In the genomic region with DNA sequence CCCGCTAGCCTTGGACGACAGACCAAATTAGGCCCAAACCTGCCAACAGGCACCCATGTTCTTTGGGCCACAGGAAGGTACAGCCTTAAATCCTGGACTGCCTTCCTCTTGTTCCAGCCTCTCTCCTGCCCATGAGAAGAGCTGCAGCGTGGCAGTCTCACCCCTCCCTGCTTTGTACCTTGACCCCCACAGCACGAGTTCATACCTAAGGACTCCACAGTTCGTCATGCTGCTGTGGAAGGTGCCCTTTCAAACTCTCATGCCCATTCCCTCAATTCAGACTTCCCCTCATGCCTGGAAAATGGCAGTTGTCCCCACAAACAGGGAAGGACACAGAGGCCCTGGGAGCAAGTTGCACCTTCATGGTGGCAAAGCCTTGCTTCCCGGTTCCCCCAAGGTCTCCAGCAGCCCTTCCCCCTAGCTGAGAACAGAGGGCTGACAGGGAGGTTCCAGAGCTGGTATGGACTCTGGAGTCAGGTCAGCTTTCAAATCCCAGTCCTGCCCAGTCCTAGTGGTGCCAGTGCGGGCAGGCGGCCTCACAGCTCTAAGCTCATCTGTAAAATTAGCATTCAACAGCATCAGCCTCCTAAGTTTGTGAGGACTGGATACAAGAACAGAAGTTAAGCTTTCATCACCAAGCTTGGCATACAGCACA, we compare ENCODE assay signal across 25 cellular contexts. TPM values are rescaled to one million over a fixed set of nuclear protein-coding genes. Genes with fewer than 3 reads are reported as not detected.
DNase-seq lines count a peak whose midpoint lies in the region; ATAC-seq, FAIRE-seq and TF ChIP-seq lines count a peak whose summit lies in the region.
"Had no signal": no experiment of that assay in that cellular context is flagged by ENCODE, and none has a peak within 500 bp of the region (broad histone marks: within the 10 kb centered on the region; RNA-seq: fewer than 3 reads in every experiment).

No MANE protein-coding gene starts in this region.

- WGBS in K562 (ENCODE audit: insufficient coverage, low coverage, missing lambda C conversion rate), result 93% methylated on average over 8 of the region's 8 CpGs

- ATAC-seq in activated CD4-positive, alpha-beta T cell treated with anti-CD3 and anti-CD28 coated beads for 36 hours, result no peak
- ATAC-seq in CD8-positive, alpha-beta T cell, result no peak
- no peak for ATAC-seq in K562
- no peak for ATAC-seq in naive thymus-derived CD4-positive, alpha-beta T cell
- ATAC-seq in HG03457 (IDR thresholded peaks at IDR 0.05; ENCODE audit: unreplicated experiment), result no peak
- ATAC-seq: activated CD4-positive, CD25-positive, alpha-beta regulatory T cell treated with anti-CD3 and anti-CD28 coated beads, Interleukin-2, amount 50 U/mL, for 24 hours; HCT116; left lobe of liver; SK-N-SH treated with all-trans-retinoic acid at 6 μM for 48 hours had no signal

- H3K4me3 ChIP-seq in CD8-positive, alpha-beta T cell (ENCODE audit: low read depth, low read length), result no peak overlapping the region
- H3K4me3 ChIP-seq in K562, result no peak overlapping the region
- H3K4me3 ChIP-seq in naive thymus-derived CD4-positive, alpha-beta T cell (ENCODE audit: low read length), result no peak overlapping the region

- FAIRE-seq in K562 (lab: Jason Lieb, UNC), result no peak
- FAIRE-seq: frontal cortex, GM18507 had no signal

- POLR2A ChIA-PET in activated CD4-positive, alpha-beta T cell treated with anti-CD3 and anti-CD28 coated beads for 36 hours (lab: Charles Lee), result no interaction called here
- POLR2A ChIA-PET in CD8-positive, alpha-beta T cell (lab: Charles Lee), result interaction anchor here (1.5 kb wide), 1 partner anchor 35 kb away, joined by 6 read pairs; no protein-coding TSS in a partner anchor
- POLR2A ChIA-PET in K562 (lab: Yijun Ruan, JAX), result interaction anchor here (0.6 to 11.7 kb wide), 7 partner anchors 6 to 101 kb away, joined by 3 to 116 read pairs (median 5); a partner anchor contains a TSS
- POLR2A ChIA-PET in naive thymus-derived CD4-positive, alpha-beta T cell (lab: Charles Lee), result interaction anchor here (2.6 kb wide), 1 partner anchor 9 kb away, joined by 8 read pairs; a partner anchor contains a TSS

- no peak overlapping the region for H3K9ac ChIP-seq in K562 (ENCODE audit: insufficient read depth in 1 of 2, low read depth in 2 of 2, low read length in 2 of 2)

- peaks cover 6% of the 10 kb centered on the region for H3K4me1 Mint-ChIP-seq in activated CD4-positive, alpha-beta T cell treated with anti-CD3 and anti-CD28 coated beads for 36 hours
- peaks cover 20% of the 10 kb centered on the region for H3K4me1 Mint-ChIP-seq in CD8-positive, alpha-beta T cell (ENCODE audit: low read depth)
- H3K4me1 Mint-ChIP-seq in naive thymus-derived CD4-positive, alpha-beta T cell, result peaks cover 11 to 35% (median 18%) of the 10 kb centered on the region in 7 donors

- no peak for TF ChIP-seq CTCF in CD8-positive, alpha-beta T cell (IDR thresholded peaks at IDR 0.05)
- TF ChIP-seq CTCF in K562 (IDR thresholded peaks at IDR 0.05 in 2 of 3, conservative IDR thresholded peaks at IDR 0.05 in 1 of 3; ENCODE audit: insufficient read depth in 2 of 3, low read depth in 1 of 3, low read length in 3 of 3), result no peak

- H3K27ac ChIP-seq in CD8-positive, alpha-beta T cell (ENCODE audit: low read depth, low read length), result no peak overlapping the region
- no peak overlapping the region; the same call in 2 of the 3 replicates for H3K27ac ChIP-seq in K562 (ENCODE audit: extremely low read depth, low read depth, low read length)
- H3K27ac ChIP-seq in naive thymus-derived CD4-positive, alpha-beta T cell (ENCODE audit: low read depth, low read length), result peak overlapping the region; percentile 8
- H3K27ac ChIP-seq: neutrophil had no signal

- no peaks in the 10 kb centered on the region for H3K27me3 ChIP-seq in CD8-positive, alpha-beta T cell (ENCODE audit: insufficient read depth, low read length)
- H3K27me3 ChIP-seq in K562 (ENCODE audit: control insufficient read depth in 2 of 2, insufficient read depth in 2 of 2, low read length in 2 of 2), result no peaks in the 10 kb centered on the region
- no peaks in the 10 kb centered on the region for H3K27me3 ChIP-seq in naive thymus-derived CD4-positive, alpha-beta T cell (ENCODE audit: control insufficient read depth in 2 of 2, insufficient read depth in 2 of 2, low read length in 2 of 2)
- H3K27me3 ChIP-seq: neutrophil had no signal

- H3K27me3 Mint-ChIP-seq in activated CD4-positive, alpha-beta T cell treated with anti-CD3 and anti-CD28 coated beads for 36 hours, result no peaks in the 10 kb centered on the region
- no peaks in the 10 kb centered on the region for H3K27me3 Mint-ChIP-seq in CD8-positive, alpha-beta T cell (ENCODE audit: low read depth)
- no peaks in the 10 kb centered on the region for H3K27me3 Mint-ChIP-seq in naive thymus-derived CD4-positive, alpha-beta T cell

- no peak for TF ChIP-seq EP300 in K562 (IDR thresholded peaks at IDR 0.05; ENCODE audit: low read length)

- H3K9me3 Mint-ChIP-seq in activated CD4-positive, alpha-beta T cell treated with anti-CD3 and anti-CD28 coated beads for 36 hours (ENCODE audit: low read depth), result no peaks in the 10 kb centered on the region
- H3K9me3 Mint-ChIP-seq in CD8-positive, alpha-beta T cell, result no peaks in the 10 kb centered on the region
- no peaks in the 10 kb centered on the region for H3K9me3 Mint-ChIP-seq in naive thymus-derived CD4-positive, alpha-beta T cell
- H3K9me3 Mint-ChIP-seq: activated T-helper 2 cell treated with anti-CD3 and anti-CD28 coated beads, Interferon-gamma antibody, Interleukin-2, Interleukin-4, amounts not matched to agents 10 μg/mL and 5 μg/mL and 100 μg/mL, durations not matched to agents 14 hours and 24 hours and 36 hours had no signal

- peak overlapping the region; percentile 3 for H3K27ac Mint-ChIP-seq in activated CD4-positive, alpha-beta T cell treated with anti-CD3 and anti-CD28 coated beads for 36 hours
- peak overlapping the region; percentile 49 for H3K27ac Mint-ChIP-seq in CD8-positive, alpha-beta T cell
- H3K27ac Mint-ChIP-seq in naive thymus-derived CD4-positive, alpha-beta T cell, result peak overlapping the region in 6 of 9 donors; percentile 19 to 70 (median 40)
- H3K27ac Mint-ChIP-seq: activated T-helper 2 cell treated with anti-CD3 and anti-CD28 coated beads, Interferon-gamma antibody, Interleukin-2, Interleukin-4, amounts not matched to agents 10 μg/mL and 5 μg/mL and 100 μg/mL, durations not matched to agents 14 hours and 24 hours and 36 hours had no signal

- in situ Hi-C loops in K562 (cut with MboI), result no loop called here

- H3K9me1 ChIP-seq in K562 (ENCODE audit: control insufficient read depth, insufficient read depth, low read length), result peaks cover 3% of the 10 kb centered on the region

- H3K79me2 ChIP-seq in K562 (ENCODE audit: control insufficient read depth, insufficient read depth, low read length), result peaks cover 21% of the 10 kb centered on the region

- H3K4me2 ChIP-seq in K562 (ENCODE audit: insufficient read depth, low read length), result no peak overlapping the region

- peaks cover 61% of the 10 kb centered on the region for H3K36me3 ChIP-seq in CD8-positive, alpha-beta T cell (ENCODE audit: insufficient read depth, low read length)
- H3K36me3 ChIP-seq in K562 (ENCODE audit: control insufficient read depth, insufficient read depth, low read length), result peaks cover 89% of the 10 kb centered on the region
- peaks cover 8 to 83% (median 16%) of the 10 kb centered on the region in 3 experiments for H3K36me3 ChIP-seq in naive thymus-derived CD4-positive, alpha-beta T cell (ENCODE audit: control insufficient read depth in 2 of 3, insufficient read depth in 3 of 3, low read length in 3 of 3)

- H3K4me3 Mint-ChIP-seq in activated CD4-positive, alpha-beta T cell treated with anti-CD3 and anti-CD28 coated beads for 36 hours, result no peak overlapping the region
- H3K4me3 Mint-ChIP-seq in CD8-positive, alpha-beta T cell, result no peak overlapping the region
- H3K4me3 Mint-ChIP-seq in naive thymus-derived CD4-positive, alpha-beta T cell, result peak overlapping the region in 1 of 10 donors; percentile 16

- intact Hi-C loops in activated CD4-positive, alpha-beta T cell treated with anti-CD3 and anti-CD28 coated beads for 36 hours (cut with DNase I, micrococcal nuclease), result no loop called here
- intact Hi-C loops in CD8-positive, alpha-beta T cell (cut with DNase I, micrococcal nuclease), result no loop called here
- intact Hi-C loops in K562 (cut with micrococcal nuclease), result no loop called here
- intact Hi-C loops in naive thymus-derived CD4-positive, alpha-beta T cell (cut with micrococcal nuclease), result no loop called here

- peaks cover 4% of the 10 kb centered on the region for H3K4me1 ChIP-seq in CD8-positive, alpha-beta T cell (ENCODE audit: insufficient read depth, low read length)
- peaks cover 15 to 19% of the 10 kb centered on the region in 2 experiments for H3K4me1 ChIP-seq in K562 (replicated peaks in 1 of 2; ENCODE audit: control insufficient read depth in 2 of 2, insufficient read depth in 2 of 2, low read length in 2 of 2)
- H3K4me1 ChIP-seq in naive thymus-derived CD4-positive, alpha-beta T cell (ENCODE audit: control insufficient read depth in 2 of 2, insufficient read depth in 2 of 2, low read length in 2 of 2), result no peaks in the 10 kb centered on the region

- peaks cover 27% of the 10 kb centered on the region for H4K20me1 ChIP-seq in K562 (replicated peaks; ENCODE audit: control insufficient read depth, insufficient read depth, low read length)

- DNase-seq in activated CD4-positive, alpha-beta T cell treated with anti-CD3 and anti-CD28 coated beads for 36 hours, result no peak
- no peak for DNase-seq in activated CD4-positive, alpha-beta T cell treated with anti-CD3 and anti-CD28 coated beads, Interleukin-2, amount 50 U/mL, for 1 hour
- no peak for DNase-seq in CD8-positive, alpha-beta T cell
- no peak for DNase-seq in K562 (ENCODE audit: extremely low read depth in 1 of 4, low spot score in 3 of 4)
- no peak for DNase-seq in naive thymus-derived CD4-positive, alpha-beta T cell
- no peak for DNase-seq in T1000 (lab: John Stamatoyannopoulos, UW)
- no peak for DNase-seq in NCI-H82 (lab: John Stamatoyannopoulos, UW)
- DNase-seq: 8988T; amygdala; caudate nucleus; effector CD8-positive, alpha-beta T cell; midbrain; NCI-H1105; NCI-H2081 treated with DMSO at 0.1 percent for 48 hours; stimulated activated CD4-positive, alpha-beta T cell treated with anti-CD3 and anti-CD28 coated beads, Interleukin-4, amount 100 ng/mL, for 4 hours; T-helper 9 cell had no signal

- H3K9me3 ChIP-seq in CD8-positive, alpha-beta T cell (ENCODE audit: low read length), result no peaks in the 10 kb centered on the region
- H3K9me3 ChIP-seq in K562 (replicated peaks; ENCODE audit: control insufficient read depth, insufficient read depth, low read depth, low read length), result no peaks in the 10 kb centered on the region
- H3K9me3 ChIP-seq in naive thymus-derived CD4-positive, alpha-beta T cell (ENCODE audit: control insufficient read depth in 2 of 3, low read length in 3 of 3), result no peaks in the 10 kb centered on the region
- H3K9me3 ChIP-seq: neutrophil had no signal

- no peak overlapping the region for H2AFZ ChIP-seq in K562 (ENCODE audit: low read depth, low read length)

- CTCF ChIA-PET in activated CD4-positive, alpha-beta T cell treated with anti-CD3 and anti-CD28 coated beads for 36 hours (lab: Charles Lee), result interaction anchor here (0.6 to 2.9 kb wide), 5 partner anchors 9 to 125 kb away, joined by 3 to 8 read pairs (median 3); a partner anchor contains a TSS
- CTCF ChIA-PET in CD8-positive, alpha-beta T cell (lab: Charles Lee), result interaction anchor here (0.9 to 1.5 kb wide), 4 partner anchors 9 to 125 kb away, joined by 3 to 4 read pairs (median 4); a partner anchor contains a TSS
- CTCF ChIA-PET in K562 (lab: Yijun Ruan, JAX; ENCODE audit: low intra/inter-chr PET ratio), result no interaction called here
- CTCF ChIA-PET in naive thymus-derived CD4-positive, alpha-beta T cell (lab: Charles Lee), result interaction anchor here (0.6 to 1.1 kb wide), 2 partner anchors 13 to 221 kb away, joined by 4 to 6 read pairs; no protein-coding TSS in a partner anchor

- H3K36me3 Mint-ChIP-seq in activated CD4-positive, alpha-beta T cell treated with anti-CD3 and anti-CD28 coated beads for 36 hours (ENCODE audit: low read depth), result peaks cover 52% of the 10 kb centered on the region
- H3K36me3 Mint-ChIP-seq in CD8-positive, alpha-beta T cell, result peaks cover 75% of the 10 kb centered on the region
- H3K36me3 Mint-ChIP-seq in naive thymus-derived CD4-positive, alpha-beta T cell, result peaks cover 0 to 32% (median 5%) of the 10 kb centered on the region in 5 donors

- TF ChIP-seq POLR2A in K562 (conservative IDR thresholded peaks at IDR 0.05), result no peak; the same call in 1 of the 2 replicates

- no TSS peak for BruUV-seq in K562 (replicated peaks; lab: Mats Ljungman, UMichigan)

- TF ChIP-seq RAD21 in K562 (CRISPR knock-in tag; conservative IDR thresholded peaks at IDR 0.05 in 1 of 2, IDR thresholded peaks at IDR 0.05 in 1 of 2), result no peak

RNA-seq across cellular contexts. Expression of a gene that starts 8.6 kb away (rescaled TPM):
- total RNA-seq in activated CD4-positive, alpha-beta T cell treated with anti-CD3 and anti-CD28 coated beads for 36 hours, result 10 to 100 TPM; 32.6 to 43.5 TPM
- 10 to 100 TPM; 15.1 to 15.2 TPM for total RNA-seq in CD8-positive, alpha-beta T cell
- total RNA-seq in K562 (2011; cell fraction: chromatin; rRNA removed; ENCODE audit: low replicate concordance), result 22.4 and 48.7 TPM in 2 replicates
- total RNA-seq in K562 (2011; cell fraction: nucleolus; rRNA removed), result 25.8 and 28.0 TPM in 2 replicates
- 24.6 and 32.8 TPM in 2 replicates for total RNA-seq in K562 (2011; cell fraction: nucleoplasm; rRNA removed)
- 22.7 and 25.2 TPM in 2 replicates for total RNA-seq in K562 (2014; rRNA removed)
- total RNA-seq in K562 (2014; rRNA removed; fragmentation: Illumina TruSeq; extraction: Trizol), result 16.6 and 21.4 TPM in 2 replicates
- total RNA-seq in K562 (2015; rRNA removed; fragmentation: Illumina TruSeq; extraction: Trizol), result 31.4 and 33.3 TPM in 2 replicates
- total RNA-seq in K562 (2021), result 54.9 and 56.0 TPM in 2 replicates
- polyA plus RNA-seq in K562 (2011; rRNA removed), result 49.3 and 61.9 TPM in 2 replicates
- 72.0 and 94.0 TPM in 2 replicates for polyA plus RNA-seq in K562 (2011; cell fraction: cytosol; rRNA removed)
- polyA plus RNA-seq in K562 (2011; cell fraction: nucleus; rRNA removed), result 46.6 and 64.9 TPM in 2 replicates
- 48.3 and 56.6 TPM in 2 replicates for polyA plus RNA-seq in K562 (2012)
- 90.0 and 90.7 TPM in 2 replicates for polyA plus RNA-seq in K562 (2014; fragmentation: Illumina TruSeq; extraction: Trizol)
- polyA plus RNA-seq in K562 (2014; fragmentation: Nextera tagmentation; extraction: Ambion mirVana), result under 1 TPM; 0.62 to 0.89 TPM
- 54.2 and 55.4 TPM in 2 replicates for polyA plus RNA-seq in K562 (2014; rRNA removed)
- 18.3 and 32.8 TPM in 2 replicates for polyA minus RNA-seq in K562 (2011; rRNA and poly(A)+ RNA removed)
- polyA minus RNA-seq in K562 (2011; cell fraction: cytosol; rRNA and poly(A)+ RNA removed), result 31.4 and 33.4 TPM in 2 replicates
- 7.9 and 9.6 TPM in 2 replicates for polyA minus RNA-seq in K562 (2011; cell fraction: nucleus; rRNA and poly(A)+ RNA removed)
- 10 to 100 TPM; 19.6 to 52.0 (median 33.0) TPM for total RNA-seq in naive thymus-derived CD4-positive, alpha-beta T cell
- 10 to 100 TPM; 11.4 to 19.6 TPM for polyA plus RNA-seq in naive thymus-derived CD4-positive, alpha-beta T cell

RNA-seq across cellular contexts. Expression of a gene that starts 13.7 kb away (rescaled TPM):
- total RNA-seq in activated CD4-positive, alpha-beta T cell treated with anti-CD3 and anti-CD28 coated beads for 36 hours, result 10 to 100 TPM; 11.9 to 15.2 TPM
- 1 to 10 TPM; 8.7 to 9.4 TPM for total RNA-seq in CD8-positive, alpha-beta T cell
- 21.1 and 52.8 TPM in 2 replicates for total RNA-seq in K562 (2011; cell fraction: chromatin; rRNA removed; ENCODE audit: low replicate concordance)
- 30.7 and 40.2 TPM in 2 replicates for total RNA-seq in K562 (2011; cell fraction: nucleolus; rRNA removed)
- 23.1 and 30.6 TPM in 2 replicates for total RNA-seq in K562 (2011; cell fraction: nucleoplasm; rRNA removed)
- total RNA-seq in K562 (2014; rRNA removed), result 8.3 and 11.5 TPM in 2 replicates
- 5.3 and 6.1 TPM in 2 replicates for total RNA-seq in K562 (2014; rRNA removed; fragmentation: Illumina TruSeq; extraction: Trizol)
- 7.6 and 8.2 TPM in 2 replicates for total RNA-seq in K562 (2015; rRNA removed; fragmentation: Illumina TruSeq; extraction: Trizol)
- 17.9 and 19.9 TPM in 2 replicates for total RNA-seq in K562 (2021)
- 4.2 and 8.3 TPM in 2 replicates for polyA plus RNA-seq in K562 (2011; rRNA removed)
- polyA plus RNA-seq in K562 (2011; cell fraction: cytosol; rRNA removed), result 5.2 and 8.1 TPM in 2 replicates
- polyA plus RNA-seq in K562 (2011; cell fraction: nucleus; rRNA removed), result 7.2 and 8.4 TPM in 2 replicates
- 8.0 and 13.2 TPM in 2 replicates for polyA plus RNA-seq in K562 (2012)
- 6.5 and 8.6 TPM in 2 replicates for polyA plus RNA-seq in K562 (2014; fragmentation: Illumina TruSeq; extraction: Trizol)
- 1 to 10 TPM; 1.3 to 2.2 TPM for polyA plus RNA-seq in K562 (2014; fragmentation: Nextera tagmentation; extraction: Ambion mirVana)
- polyA plus RNA-seq in K562 (2014; rRNA removed), result 6.2 and 7.4 TPM in 2 replicates
- polyA minus RNA-seq in K562 (2011; rRNA and poly(A)+ RNA removed), result 10.0 and 13.2 TPM in 2 replicates
- polyA minus RNA-seq in K562 (2011; cell fraction: cytosol; rRNA and poly(A)+ RNA removed), result 6.9 TPM in 2 replicates
- 9.0 and 12.9 TPM in 2 replicates for polyA minus RNA-seq in K562 (2011; cell fraction: nucleus; rRNA and poly(A)+ RNA removed)
- total RNA-seq in naive thymus-derived CD4-positive, alpha-beta T cell, result 10 to 100 TPM in 4 of 5 experiments, 1 to 10 TPM in 1; 8.6 to 25.2 (median 22.7) TPM
- polyA plus RNA-seq in naive thymus-derived CD4-positive, alpha-beta T cell, result 10 to 100 TPM in 1 of 2 donors, 1 to 10 TPM in 1; 4.0 to 11.8 TPM

RNA-seq across cellular contexts. Expression of a gene that starts 16.3 kb away (rescaled TPM):
- total RNA-seq in activated CD4-positive, alpha-beta T cell treated with anti-CD3 and anti-CD28 coated beads for 36 hours, result 10 to 100 TPM; 25.9 to 27.3 TPM
- total RNA-seq in CD8-positive, alpha-beta T cell, result 100 to 1,000 TPM; 112 to 115 TPM
- 11.8 and 32.9 TPM in 2 replicates for total RNA-seq in K562 (2011; cell fraction: chromatin; rRNA removed; ENCODE audit: low replicate concordance)
- 28.2 and 29.9 TPM in 2 replicates for total RNA-seq in K562 (2011; cell fraction: nucleolus; rRNA removed)
- 20.2 and 21.2 TPM in 2 replicates for total RNA-seq in K562 (2011; cell fraction: nucleoplasm; rRNA removed)
- total RNA-seq in K562 (2014; rRNA removed) (37.5 and 53.6 TPM in 2 replicates), K562 (2014; rRNA removed; fragmentation: Illumina TruSeq; extraction: Trizol) (12.5 and 16.8 TPM in 2 replicates), K562 (2015; rRNA removed; fragmentation: Illumina TruSeq; extraction: Trizol) (24.1 and 24.5 TPM in 2 replicates), K562 (2021) (35.9 and 37.3 TPM in 2 replicates)
- polyA plus RNA-seq in K562 (2011; rRNA removed) (29.2 and 36.2 TPM in 2 replicates), K562 (2014; fragmentation: Illumina TruSeq; extraction: Trizol) (31.3 and 34.0 TPM in 2 replicates), K562 (2014; fragmentation: Nextera tagmentation; extraction: Ambion mirVana) (1 to 10 TPM; 4.3 to 4.7 TPM), K562 (2014; rRNA removed) (43.0 and 47.8 TPM in 2 replicates)
- polyA plus RNA-seq in K562 (2011; cell fraction: cytosol; rRNA removed), result 52.8 and 104 TPM in 2 replicates
- 35.0 and 53.5 TPM in 2 replicates for polyA plus RNA-seq in K562 (2011; cell fraction: nucleus; rRNA removed)
- polyA plus RNA-seq in K562 (2012), result 28.1 and 29.6 TPM in 2 replicates
- 9.9 and 15.1 TPM in 2 replicates for polyA minus RNA-seq in K562 (2011; rRNA and poly(A)+ RNA removed)
- polyA minus RNA-seq in K562 (2011; cell fraction: cytosol; rRNA and poly(A)+ RNA removed), result 15.5 and 17.2 TPM in 2 replicates
- polyA minus RNA-seq in K562 (2011; cell fraction: nucleus; rRNA and poly(A)+ RNA removed), result 8.8 and 9.7 TPM in 2 replicates
- total RNA-seq in naive thymus-derived CD4-positive, alpha-beta T cell, result 100 to 1,000 TPM in 1 of 5 experiments, 10 to 100 TPM in 4; 47.9 to 104 (median 65.8) TPM
- 100 to 1,000 TPM; 132 to 208 TPM for polyA plus RNA-seq in naive thymus-derived CD4-positive, alpha-beta T cell

RNA-seq across cellular contexts. Expression of a gene that starts 21.2 kb away (rescaled TPM):
- 10 to 100 TPM; 65.5 to 66.4 TPM for total RNA-seq in activated CD4-positive, alpha-beta T cell treated with anti-CD3 and anti-CD28 coated beads for 36 hours
- 10 to 100 TPM; 92.1 to 95.1 TPM for total RNA-seq in CD8-positive, alpha-beta T cell
- total RNA-seq in K562 (2011; cell fraction: chromatin; rRNA removed; ENCODE audit: low replicate concordance), result 105 and 266 TPM in 2 replicates
- total RNA-seq in K562 (2011; cell fraction: nucleolus; rRNA removed), result 150 and 152 TPM in 2 replicates
- total RNA-seq in K562 (2011; cell fraction: nucleoplasm; rRNA removed), result 89.4 and 93.6 TPM in 2 replicates
- 27.1 and 29.8 TPM in 2 replicates for total RNA-seq in K562 (2014; rRNA removed)
- 19.0 and 20.0 TPM in 2 replicates for total RNA-seq in K562 (2014; rRNA removed; fragmentation: Illumina TruSeq; extraction: Trizol)
- total RNA-seq in K562 (2015; rRNA removed; fragmentation: Illumina TruSeq; extraction: Trizol), result 26.5 and 30.0 TPM in 2 replicates
- total RNA-seq in K562 (2021), result 72.7 and 75.4 TPM in 2 replicates
- polyA plus RNA-seq in K562 (2011; rRNA removed), result 27.0 and 41.5 TPM in 2 replicates
- polyA plus RNA-seq in K562 (2011; cell fraction: cytosol; rRNA removed), result 33.1 and 53.6 TPM in 2 replicates
- 142 and 197 TPM in 2 replicates for polyA plus RNA-seq in K562 (2011; cell fraction: nucleus; rRNA removed)
- polyA plus RNA-seq in K562 (2012), result 34.3 and 44.0 TPM in 2 replicates
- 28.9 and 45.7 TPM in 2 replicates for polyA plus RNA-seq in K562 (2014; fragmentation: Illumina TruSeq; extraction: Trizol)
- under 1 TPM; 0.03 to 0.13 TPM for polyA plus RNA-seq in K562 (2014; fragmentation: Nextera tagmentation; extraction: Ambion mirVana)
- polyA plus RNA-seq in K562 (2014; rRNA removed), result 54.9 and 62.2 TPM in 2 replicates
- polyA minus RNA-seq in K562 (2011; rRNA and poly(A)+ RNA removed), result 16.2 and 21.5 TPM in 2 replicates
- 31.7 and 33.0 TPM in 2 replicates for polyA minus RNA-seq in K562 (2011; cell fraction: cytosol; rRNA and poly(A)+ RNA removed)
- 30.3 and 43.7 TPM in 2 replicates for polyA minus RNA-seq in K562 (2011; cell fraction: nucleus; rRNA and poly(A)+ RNA removed)
- total RNA-seq in naive thymus-derived CD4-positive, alpha-beta T cell, result 100 to 1,000 TPM in 1 of 5 experiments, 10 to 100 TPM in 4; 42.5 to 105 (median 51.8) TPM
- 10 to 100 TPM in 1 of 2 donors, 1 to 10 TPM in 1; 2.8 to 10.8 TPM for polyA plus RNA-seq in naive thymus-derived CD4-positive, alpha-beta T cell

RNA-seq across cellular contexts. Expression of a gene that starts 35.3 kb away (rescaled TPM):
- 10 to 100 TPM; 62.8 to 66.3 TPM for total RNA-seq in activated CD4-positive, alpha-beta T cell treated with anti-CD3 and anti-CD28 coated beads for 36 hours
- total RNA-seq in CD8-positive, alpha-beta T cell, result 100 to 1,000 TPM; 111 to 112 TPM
- total RNA-seq in K562 (2011; cell fraction: chromatin; rRNA removed; ENCODE audit: low replicate concordance), result 24.1 and 86.8 TPM in 2 replicates
- 64.6 and 65.9 TPM in 2 replicates for total RNA-seq in K562 (2011; cell fraction: nucleolus; rRNA removed)
- 39.3 and 41.3 TPM in 2 replicates for total RNA-seq in K562 (2011; cell fraction: nucleoplasm; rRNA removed)
- total RNA-seq in K562 (2014; rRNA removed) (13.6 and 13.7 TPM in 2 replicates), K562 (2014; rRNA removed; fragmentation: Illumina TruSeq; extraction: Trizol) (1.5 and 2.2 TPM in 2 replicates), K562 (2015; rRNA removed; fragmentation: Illumina TruSeq; extraction: Trizol) (8.6 and 8.7 TPM in 2 replicates), K562 (2021) (37.6 and 44.7 TPM in 2 replicates)
- polyA plus RNA-seq in K562 (2011; rRNA removed) (3.0 and 5.8 TPM in 2 replicates), K562 (2014; fragmentation: Illumina TruSeq; extraction: Trizol) (12.0 and 21.5 TPM in 2 replicates), K562 (2014; fragmentation: Nextera tagmentation; extraction: Ambion mirVana) (under 1 TPM; 0.07 to 0.13 TPM), K562 (2014; rRNA removed) (18.9 and 19.9 TPM in 2 replicates)
- 4.3 and 10.0 TPM in 2 replicates for polyA plus RNA-seq in K562 (2011; cell fraction: cytosol; rRNA removed)
- polyA plus RNA-seq in K562 (2011; cell fraction: nucleus; rRNA removed), result 37.3 and 64.7 TPM in 2 replicates
- polyA plus RNA-seq in K562 (2012), result 24.4 and 27.9 TPM in 2 replicates
- 1.8 and 2.4 TPM in 2 replicates for polyA minus RNA-seq in K562 (2011; rRNA and poly(A)+ RNA removed)
- polyA minus RNA-seq in K562 (2011; cell fraction: cytosol; rRNA and poly(A)+ RNA removed), result 12.8 and 21.3 TPM in 2 replicates
- 14.4 and 16.6 TPM in 2 replicates for polyA minus RNA-seq in K562 (2011; cell fraction: nucleus; rRNA and poly(A)+ RNA removed)
- total RNA-seq in naive thymus-derived CD4-positive, alpha-beta T cell, result 100 to 1,000 TPM in 3 of 5 experiments, 10 to 100 TPM in 2; 90.4 to 134 (median 102) TPM
- polyA plus RNA-seq in naive thymus-derived CD4-positive, alpha-beta T cell, result 1 to 10 TPM; 1.5 to 2.6 TPM
